ENCODE assay signal across 8 cellular contexts in genomic region chr11:126062679-126063509, GRCh38. TPM values are rescaled to one million over a fixed set of nuclear protein-coding genes. Genes with fewer than 3 reads are reported as not detected.
DNase-seq lines count a peak whose midpoint lies in the region; ATAC-seq and TF ChIP-seq lines count a peak whose summit lies in the region.

A gene with protein sequence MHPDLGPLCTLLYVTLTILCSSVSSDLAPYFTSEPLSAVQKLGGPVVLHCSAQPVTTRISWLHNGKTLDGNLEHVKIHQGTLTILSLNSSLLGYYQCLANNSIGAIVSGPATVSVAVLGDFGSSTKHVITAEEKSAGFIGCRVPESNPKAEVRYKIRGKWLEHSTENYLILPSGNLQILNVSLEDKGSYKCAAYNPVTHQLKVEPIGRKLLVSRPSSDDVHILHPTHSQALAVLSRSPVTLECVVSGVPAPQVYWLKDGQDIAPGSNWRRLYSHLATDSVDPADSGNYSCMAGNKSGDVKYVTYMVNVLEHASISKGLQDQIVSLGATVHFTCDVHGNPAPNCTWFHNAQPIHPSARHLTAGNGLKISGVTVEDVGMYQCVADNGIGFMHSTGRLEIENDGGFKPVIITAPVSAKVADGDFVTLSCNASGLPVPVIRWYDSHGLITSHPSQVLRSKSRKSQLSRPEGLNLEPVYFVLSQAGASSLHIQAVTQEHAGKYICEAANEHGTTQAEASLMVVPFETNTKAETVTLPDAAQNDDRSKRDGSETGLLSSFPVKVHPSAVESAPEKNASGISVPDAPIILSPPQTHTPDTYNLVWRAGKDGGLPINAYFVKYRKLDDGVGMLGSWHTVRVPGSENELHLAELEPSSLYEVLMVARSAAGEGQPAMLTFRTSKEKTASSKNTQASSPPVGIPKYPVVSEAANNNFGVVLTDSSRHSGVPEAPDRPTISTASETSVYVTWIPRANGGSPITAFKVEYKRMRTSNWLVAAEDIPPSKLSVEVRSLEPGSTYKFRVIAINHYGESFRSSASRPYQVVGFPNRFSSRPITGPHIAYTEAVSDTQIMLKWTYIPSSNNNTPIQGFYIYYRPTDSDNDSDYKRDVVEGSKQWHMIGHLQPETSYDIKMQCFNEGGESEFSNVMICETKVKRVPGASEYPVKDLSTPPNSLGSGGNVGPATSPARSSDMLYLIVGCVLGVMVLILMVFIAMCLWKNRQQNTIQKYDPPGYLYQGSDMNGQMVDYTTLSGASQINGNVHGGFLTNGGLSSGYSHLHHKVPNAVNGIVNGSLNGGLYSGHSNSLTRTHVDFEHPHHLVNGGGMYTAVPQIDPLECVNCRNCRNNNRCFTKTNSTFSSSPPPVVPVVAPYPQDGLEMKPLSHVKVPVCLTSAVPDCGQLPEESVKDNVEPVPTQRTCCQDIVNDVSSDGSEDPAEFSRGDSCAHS (N-terminal part only) (minus strand): TSS chr11:126062866. CDS start chr11:126023476, 39,390 bp downstream.

- H3K4me3 ChIP-seq in GM08714 (ENCODE audit: low read length): peak within 1 kb of the TSS; percentile 62
- peak within 1 kb of the TSS; percentile 69 to 78 for H3K4me3 ChIP-seq in SK-N-SH (ENCODE audit: low read depth in 2 of 2, low read length in 1 of 2)
- peak within 1 kb of the TSS; percentile 81 for H3K4me3 ChIP-seq in osteoblast (ENCODE audit: insufficient read depth, low read length)

- H3K36me3 ChIP-seq in SK-N-SH (replicated peaks in 1 of 2; ENCODE audit: control insufficient read depth in 1 of 2, insufficient read depth in 2 of 2, low read length in 1 of 2) (no peaks in the 10 kb centered on the region), osteoblast (ENCODE audit: insufficient read depth, low read length) (no peaks in the 10 kb centered on the region)

- H3K79me2 ChIP-seq in SK-N-SH (ENCODE audit: insufficient read depth) (no peaks in the 10 kb centered on the region), osteoblast (ENCODE audit: insufficient read depth, low read length) (no peaks in the 10 kb centered on the region)

- peak within 1 kb of the TSS; percentile 67 to 98; a peak in 3 of 4 replicates for H3K27ac ChIP-seq in SK-N-SH (ENCODE audit: low read depth in 2 of 2, low read length in 1 of 2)
- peak within 1 kb of the TSS; percentile 98 for H3K27ac ChIP-seq in osteoblast (ENCODE audit: low read depth, low read length)
- no peak within 1 kb of the TSS for H3K27ac ChIP-seq in temporal lobe (ENCODE audit: low read depth, low read length)

- H3K27ac Mint-ChIP-seq in activated naive CD4-positive, alpha-beta T cell treated with anti-CD3 and anti-CD28 coated beads, Interleukin-2, amount 50 U/mL, for 72 hours: peak within 1 kb of the TSS; percentile 91 to 98

- TF ChIP-seq CTCF in SK-N-SH (IDR thresholded peaks at IDR 0.05) (no peak), osteoblast (IDR thresholded peaks at IDR 0.05; ENCODE audit: extremely low read depth, low read depth, low read length) (no peak)

- H3K4me2 ChIP-seq in SK-N-SH (peak within 1 kb of the TSS; percentile 95), osteoblast (ENCODE audit: insufficient read depth, low read length) (peak within 1 kb of the TSS; percentile 100)

- peak within 1 kb of the TSS; percentile 85 for H3K9ac ChIP-seq in SK-N-SH

- TF ChIP-seq EP300 in SK-N-SH (IDR thresholded peaks at IDR 0.05; ENCODE audit: borderline replicate concordance in 1 of 2, low read depth in 1 of 2, low read length in 1 of 2): peak in 1 of 2 experiments; percentile 73; a peak in 1 of 4 replicates

- no peaks in the 10 kb centered on the region for H3K9me3 Mint-ChIP-seq in activated naive CD4-positive, alpha-beta T cell treated with anti-CD3 and anti-CD28 coated beads, Interleukin-2, amount 50 U/mL, for 72 hours

- TF ChIP-seq RAD21 in SK-N-SH (IDR thresholded peaks at IDR 0.05; ENCODE audit: low read length): peak; percentile 50

- 2% methylated on average over 15 of the region's 82 CpGs for WGBS in SK-N-SH (ENCODE audit: low lambda C conversion rate)

- H3K36me3 Mint-ChIP-seq in activated naive CD4-positive, alpha-beta T cell treated with anti-CD3 and anti-CD28 coated beads, Interleukin-2, amount 50 U/mL, for 72 hours: no peaks in the 10 kb centered on the region

- CTCF ChIA-PET in SK-N-SH (lab: Yijun Ruan, JAX): interaction anchor here (0.8 to 8.4 kb wide), 14 partner anchors 9 to 144 kb away, joined by 3 to 95 read pairs (median 14); no protein-coding TSS in a partner anchor

- H4K20me1 ChIP-seq in SK-N-SH (ENCODE audit: insufficient read depth) (no peaks in the 10 kb centered on the region), osteoblast (ENCODE audit: insufficient read depth, low read length) (no peaks in the 10 kb centered on the region)

- peak; percentile 98 for DNase-seq in NCI-H1092 treated with DMSO at 0.1 percent for 48 hours (lab: John Stamatoyannopoulos, UW)
- peak; percentile 100 for DNase-seq in SK-N-SH
- DNase-seq in activated naive CD4-positive, alpha-beta T cell treated with anti-CD3 and anti-CD28 coated beads, Interleukin-2, amount 50 U/mL, for 72 hours (ENCODE audit: low spot score in 2 of 2): peak; percentile 93 to 94
- DNase-seq in glomerular visceral epithelial cell (ENCODE audit: extremely low spot score): peak; percentile 91
- DNase-seq in osteoblast (ENCODE audit: insufficient read length, low spot score, missing footprints): peak; percentile 100

- ATAC-seq in HG02642 (IDR thresholded peaks at IDR 0.05; ENCODE audit: poor library complexity, unreplicated experiment): peak; percentile 98
- peak; percentile 96 to 97 for ATAC-seq in activated naive CD4-positive, alpha-beta T cell treated with anti-CD3 and anti-CD28 coated beads, Interleukin-2, amount 50 U/mL, for 72 hours

- H3K9me3 ChIP-seq in SK-N-SH: no peaks in the 10 kb centered on the region
- no peaks in the 10 kb centered on the region for H3K9me3 ChIP-seq in osteoblast (ENCODE audit: low read depth, low read length)

- POLR2A ChIA-PET in SK-N-SH (lab: Yijun Ruan, JAX): interaction anchor here (1.0 to 4.4 kb wide), 5 partner anchors 17 to 139 kb away, joined by 3 to 69 read pairs (median 5); no protein-coding TSS in a partner anchor

- H3K4me1 ChIP-seq in SK-N-SH (ENCODE audit: control insufficient read depth in 1 of 2, insufficient read depth in 2 of 2, low read depth in 1 of 2, low read length in 1 of 2): peaks cover 8 to 14% of the 10 kb centered on the region in 2 experiments; a peak in 3 of 4 replicates
- no peaks in the 10 kb centered on the region for H3K4me1 ChIP-seq in osteoblast (ENCODE audit: insufficient read depth, low read length)

- H2AFZ ChIP-seq in SK-N-SH (ENCODE audit: low read depth): peak within 1 kb of the TSS; percentile 91
- peak within 1 kb of the TSS; percentile 99 for H2AFZ ChIP-seq in osteoblast (ENCODE audit: low read length)

- no peaks in the 10 kb centered on the region for H3K9me2 ChIP-seq in SK-N-SH

- no peaks in the 10 kb centered on the region for H3F3A ChIP-seq in SK-N-SH (replicated peaks; ENCODE audit: insufficient read depth)

- H3K27me3 ChIP-seq in SK-N-SH (ENCODE audit: insufficient read depth) (no peaks in the 10 kb centered on the region), osteoblast (ENCODE audit: insufficient read depth, low read length) (peaks cover 28% of the 10 kb centered on the region)

TF ChIP-seq in SK-N-SH, 30 proteins besides CTCF, POLR2A, EP300 and RAD21:
- TF ChIP-seq MXI1 (IDR thresholded peaks at IDR 0.05; ENCODE audit: low read depth, low read length) (peak; percentile 67), FOXM1 (IDR thresholded peaks at IDR 0.05; ENCODE audit: low read depth) (no peak), JUND (IDR thresholded peaks at IDR 0.05) (peak; percentile 37; the same call in 1 of the 2 replicates), CHD2 (IDR thresholded peaks at IDR 0.05; ENCODE audit: low read length, partially characterized antibody) (peak; percentile 43), SIN3A (IDR thresholded peaks at IDR 0.05; ENCODE audit: borderline replicate concordance, low read depth, low read length) (peak; percentile 3; the same call in 1 of the 2 replicates), TAF1 (IDR thresholded peaks at IDR 0.05; ENCODE audit: borderline replicate concordance, low read depth, low read length) (0 out of 2 replicates have a peak, but pooled peaks have one; percentile 39), NFIC (IDR thresholded peaks at IDR 0.05; ENCODE audit: borderline replicate concordance) (peak; percentile 86; the same call in 1 of the 2 replicates), RCOR1 (IDR thresholded peaks at IDR 0.05; ENCODE audit: low read length) (0 out of 2 replicates have a peak, but pooled peaks have one; percentile 16), MAX (IDR thresholded peaks at IDR 0.05; ENCODE audit: low read depth) (0 out of 2 replicates have a peak, but pooled peaks have one; percentile 30), SMC3 (IDR thresholded peaks at IDR 0.05; ENCODE audit: low read depth, low read length) (peak; percentile 15), PBX3 (IDR thresholded peaks at IDR 0.05) (peak; percentile 91), TCF12 (IDR thresholded peaks at IDR 0.05) (peak; percentile 19; the same call in 1 of the 2 replicates), RFX5 (IDR thresholded peaks at IDR 0.05; ENCODE audit: low read length) (no peak), NRF1 (IDR thresholded peaks at IDR 0.05; ENCODE audit: low read depth, low read length) (peak; percentile 70), MEF2A (IDR thresholded peaks at IDR 0.05; ENCODE audit: borderline replicate concordance, low read depth) (no peak)

RNA-seq across cellular contexts. Expression of the gene that starts here (rescaled TPM):
- polyA plus RNA-seq in SK-N-SH (2012; rRNA removed): 3.7 and 4.2 TPM in 2 replicates
- polyA plus RNA-seq in SK-N-SH (2012; cell fraction: cytosol; rRNA removed): 2.8 and 4.5 TPM in 2 replicates
- polyA plus RNA-seq in SK-N-SH (2012; cell fraction: nucleus; rRNA removed): 2.3 and 3.5 TPM in 2 replicates
- 1 to 10 TPM; 2.8 to 6.9 TPM for total RNA-seq in activated naive CD4-positive, alpha-beta T cell treated with anti-CD3 and anti-CD28 coated beads, Interleukin-2, amount 50 U/mL, for 72 hours
- total RNA-seq in osteoblast (12.3 and 15.3 TPM in 2 replicates), temporal lobe (32.9 TPM)
